20 cellular contexts compared by ENCODE assay signal in the genomic region with DNA sequence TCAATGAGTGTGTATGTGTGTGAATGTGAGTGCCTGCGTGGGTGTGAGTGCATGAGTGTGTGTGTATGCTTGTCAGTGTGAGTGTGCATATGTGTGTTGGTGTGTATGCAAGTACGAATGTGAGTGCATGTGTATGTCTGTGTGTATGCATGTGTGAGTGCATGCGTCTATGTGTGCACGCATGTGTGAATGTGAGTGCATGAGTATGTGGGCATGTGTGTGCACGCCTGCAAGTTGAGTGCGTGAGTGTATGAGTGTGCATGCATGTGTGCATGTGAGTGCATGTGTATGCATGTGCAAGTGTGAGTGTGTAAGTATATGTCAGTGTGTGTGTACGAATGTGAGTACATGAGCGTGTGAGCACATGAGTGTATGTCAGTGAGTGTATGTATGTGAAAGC.
DNase-seq lines count a peak whose midpoint lies in the region; ATAC-seq, FAIRE-seq and TF ChIP-seq lines count a peak whose summit lies in the region.
"Had no signal": no experiment of that assay in that cellular context is flagged by ENCODE, and none has a peak within 500 bp of the region (broad histone marks: within the 10 kb centered on the region; RNA-seq: fewer than 3 reads in every experiment).

No MANE protein-coding gene starts in this region.

- TF ChIP-seq EP300 in H1 (IDR thresholded peaks at IDR 0.05; ENCODE audit: borderline replicate concordance in 1 of 2, low read depth in 2 of 2, low read length in 2 of 2), result no peak

- H4K20me1 ChIP-seq in IMR-90 (ENCODE audit: insufficient read depth, low read length), result no peaks in the 10 kb centered on the region
- peaks cover 0 to 7% of the 10 kb centered on the region in 2 experiments for H4K20me1 ChIP-seq in H1 (replicated peaks in 1 of 2; ENCODE audit: control insufficient read depth in 1 of 2, insufficient read depth in 2 of 2, low read length in 2 of 2)

- intact Hi-C loops in IMR-90 (cut with micrococcal nuclease), result no loop called here

- H2AFZ ChIP-seq in IMR-90 (replicated peaks; ENCODE audit: low read length, poor library complexity), result peak overlapping the region; percentile 21
- H2AFZ ChIP-seq in H1 (ENCODE audit: low read length), result no peak overlapping the region
- no peak overlapping the region for H2AFZ ChIP-seq in trophoblast cell (ENCODE audit: insufficient read depth, low read length, poor library complexity)

- H3K79me2 ChIP-seq in H1 (ENCODE audit: control insufficient read depth in 1 of 2, insufficient read depth in 2 of 2, low read length in 2 of 2) (no peaks in the 10 kb centered on the region), trophoblast cell (ENCODE audit: control insufficient read depth, insufficient read depth, low read length, poor library complexity) (no peaks in the 10 kb centered on the region)

- H3K9ac ChIP-seq in IMR-90 (ENCODE audit: low read depth, low read length) (no peak overlapping the region), H1 (replicated peaks in 1 of 4; ENCODE audit: extremely low read depth in 1 of 4, low read depth in 3 of 4, low read length in 3 of 4) (no peak overlapping the region; a peak in 1 of 7 replicates), trophoblast cell (ENCODE audit: low read length) (no peak overlapping the region)

- POLR2A ChIA-PET in IMR-90 (lab: Charles Lee; ENCODE audit: unreplicated experiment), result no interaction called here
- POLR2A ChIA-PET in H1 (lab: Charles Lee; ENCODE audit: partially characterized antibody), result no interaction called here

- H3K36me3 Mint-ChIP-seq in activated CD8-positive, alpha-beta memory T cell treated with anti-CD3 and anti-CD28 coated beads, Interleukin-2, amount 10 ng/mL, durations not matched to agents 7 days and 5 days, result no peaks in the 10 kb centered on the region
- H3K36me3 Mint-ChIP-seq: CD4-positive, CD25-positive, alpha-beta regulatory T cell; CD8-positive, alpha-beta memory T cell had no signal

- no peak overlapping the region for H3K27ac ChIP-seq in IMR-90 (ENCODE audit: insufficient read depth, low read length)
- no peak overlapping the region for H3K27ac ChIP-seq in H1 (ENCODE audit: low read depth, low read length)
- H3K27ac ChIP-seq in trophoblast cell (ENCODE audit: low read depth, low read length), result no peak overlapping the region

- H3K18ac ChIP-seq in IMR-90 (ENCODE audit: low read depth, low read length) (no peak overlapping the region), H1 (ENCODE audit: extremely low read depth, low read length) (no peak overlapping the region; the same call in 1 of the 2 replicates), trophoblast cell (ENCODE audit: low read length) (no peak overlapping the region)

- no peaks in the 10 kb centered on the region for H3K9me3 Mint-ChIP-seq in activated CD8-positive, alpha-beta memory T cell treated with anti-CD3 and anti-CD28 coated beads, Interleukin-2, amount 10 ng/mL, durations not matched to agents 7 days and 5 days (ENCODE audit: low read depth)
- H3K9me3 Mint-ChIP-seq: CD4-positive, CD25-positive, alpha-beta regulatory T cell; CD8-positive, alpha-beta memory T cell; H9 had no signal

- H2BK20ac ChIP-seq in IMR-90 (ENCODE audit: low read depth, low read length) (no peak overlapping the region), H1 (ENCODE audit: low read length) (no peak overlapping the region)

- BruUV-seq in IMR-90 (replicated peaks; lab: Mats Ljungman, UMichigan), result no TSS peak

- dilution Hi-C loops in IMR-90 (cut with HindIII; ENCODE audit: low sequenced_read_pairs, unreplicated experiment), result no loop called here

- no peak overlapping the region for H3K4me3 Mint-ChIP-seq in activated CD8-positive, alpha-beta memory T cell treated with anti-CD3 and anti-CD28 coated beads, Interleukin-2, amount 10 ng/mL, durations not matched to agents 7 days and 5 days
- H3K4me3 Mint-ChIP-seq: CD4-positive, CD25-positive, alpha-beta regulatory T cell; CD8-positive, alpha-beta memory T cell; H9 had no signal

- H4K91ac ChIP-seq in IMR-90 (ENCODE audit: insufficient read depth, low read depth, low read length) (no peak overlapping the region), H1 (replicated peaks; ENCODE audit: insufficient read length, low read length) (peak overlapping the region; percentile 38), trophoblast cell (ENCODE audit: low read depth, low read length) (no peak overlapping the region)

- 65% methylated on average over 8 of the region's 8 CpGs; no CpG with 5 or more reads in 1 of the 2 experiments for WGBS in IMR-90 (ENCODE audit: extremely low coverage in 2 of 2, insufficient read length in 1 of 2), 2 experiments
- 95% methylated on average over 8 of the region's 8 CpGs; no CpG with 5 or more reads in 1 of the 2 experiments for WGBS in H1 (ENCODE audit: extremely low coverage in 1 of 2, insufficient coverage in 1 of 2, insufficient read length in 1 of 2, insufficient replicate concordance in 2 of 2, low coverage in 1 of 2, low lambda C conversion rate in 2 of 2, missing lambda C conversion rate in 1 of 2), 2 experiments
- no CpG with 5 or more reads among the region's 8 CpGs for WGBS in trophoblast cell (ENCODE audit: extremely low coverage, insufficient coverage, insufficient read length)

- no peaks in the 10 kb centered on the region for H3K9me1 ChIP-seq in IMR-90 (ENCODE audit: insufficient read depth, low read length)

- no peak overlapping the region for H3K14ac ChIP-seq in IMR-90 (replicated peaks; ENCODE audit: low read depth, low read length)
- H3K14ac ChIP-seq in H1 (ENCODE audit: insufficient read length), result no peak overlapping the region
- no peak overlapping the region for H3K14ac ChIP-seq in trophoblast cell (ENCODE audit: low read length)

- H3K23me2 ChIP-seq in H1 (ENCODE audit: low read depth, low read length), result peaks cover 6% of the 10 kb centered on the region

- H3K4me2 ChIP-seq in IMR-90 (ENCODE audit: low read depth, low read length) (no peak overlapping the region), H1 (ENCODE audit: insufficient read depth in 1 of 2, low read depth in 2 of 2, low read length in 2 of 2) (no peak overlapping the region), trophoblast cell (ENCODE audit: low read length) (no peak overlapping the region)

- no peak for ATAC-seq in IMR-90 (ENCODE audit: low read depth)
- ATAC-seq in activated CD8-positive, alpha-beta memory T cell treated with anti-CD3 and anti-CD28 coated beads, Interleukin-2, amount 10 ng/mL, durations not matched to agents 7 days and 5 days, result no peak
- ATAC-seq: GM12878 had no signal

- H3K23ac ChIP-seq in IMR-90 (ENCODE audit: low read depth, low read length), result no peak overlapping the region
- H3K23ac ChIP-seq in H1 (ENCODE audit: insufficient read length), result no peak overlapping the region
- H3K23ac ChIP-seq in trophoblast cell (ENCODE audit: low read length), result peak overlapping the region; percentile 18

- H3K4me1 ChIP-seq in IMR-90 (ENCODE audit: control insufficient read depth, insufficient read depth, low read length), result no peaks in the 10 kb centered on the region
- H3K4me1 ChIP-seq in H1 (replicated peaks in 1 of 4; ENCODE audit: control insufficient read depth in 3 of 4, insufficient read depth in 4 of 4, low read length in 3 of 4), result peaks cover 0 to 4% (median 1%) of the 10 kb centered on the region in 4 experiments; a peak in 3 of 7 replicates
- H3K4me1 ChIP-seq in trophoblast cell (ENCODE audit: control insufficient read depth in 1 of 2, insufficient read depth in 2 of 2, low read length in 2 of 2), result no peaks in the 10 kb centered on the region
- H3K4me1 ChIP-seq: BE2C had no signal

- H3K4me1 Mint-ChIP-seq in activated CD8-positive, alpha-beta memory T cell treated with anti-CD3 and anti-CD28 coated beads, Interleukin-2, amount 10 ng/mL, durations not matched to agents 7 days and 5 days, result no peaks in the 10 kb centered on the region
- H3K4me1 Mint-ChIP-seq: CD4-positive, CD25-positive, alpha-beta regulatory T cell; CD8-positive, alpha-beta memory T cell had no signal

- H2BK12ac ChIP-seq in H1 (ENCODE audit: low read depth, low read length), result peak overlapping the region; percentile 10; the same call in 1 of the 2 replicates
- H2BK12ac ChIP-seq in trophoblast cell (ENCODE audit: low read length), result no peak overlapping the region

- TF ChIP-seq CTCF in IMR-90 (conservative IDR thresholded peaks at IDR 0.05; ENCODE audit: low read depth, low read length), result no peak
- no peak for TF ChIP-seq CTCF in H1 (IDR thresholded peaks at IDR 0.05; ENCODE audit: control extremely low read depth in 1 of 3, insufficient read depth in 1 of 3, low read depth in 1 of 3, low read length in 3 of 3)

- FAIRE-seq in H1 (lab: Jason Lieb, UNC), result no peak
- FAIRE-seq: A204.1, GM12878 had no signal

- no peak overlapping the region for H2BK15ac ChIP-seq in IMR-90 (ENCODE audit: low read depth, low read length)
- 0 out of 2 replicates have a peak overlapping the region, but pooled peaks have one; percentile 48 for H2BK15ac ChIP-seq in H1 (ENCODE audit: low read length)

- H3K27me3 ChIP-seq in IMR-90 (ENCODE audit: control insufficient read depth, insufficient read depth, low read length), result no peaks in the 10 kb centered on the region
- no peaks in the 10 kb centered on the region for H3K27me3 ChIP-seq in H1 (replicated peaks in 1 of 4; ENCODE audit: control insufficient read depth in 3 of 4, extremely low read depth in 1 of 4, insufficient read depth in 3 of 4, low read length in 3 of 4)
- no peaks in the 10 kb centered on the region for H3K27me3 ChIP-seq in trophoblast cell (ENCODE audit: insufficient read depth, low read length)
- H3K27me3 ChIP-seq: BE2C had no signal

- H3K79me1 ChIP-seq in IMR-90 (ENCODE audit: low read depth in 1 of 2, low read length in 2 of 2) (no peaks in the 10 kb centered on the region), H1 (ENCODE audit: low read depth, low read length) (no peaks in the 10 kb centered on the region), trophoblast cell (ENCODE audit: low read length) (no peaks in the 10 kb centered on the region)

- H3K9me3 ChIP-seq in IMR-90 (ENCODE audit: control insufficient read depth, insufficient read depth, low read length) (no peaks in the 10 kb centered on the region), H1 (ENCODE audit: insufficient read depth in 2 of 2, low read depth in 1 of 2, low read length in 1 of 2) (no peaks in the 10 kb centered on the region), trophoblast cell (ENCODE audit: insufficient read depth, low read depth, low read length) (peaks cover 5% of the 10 kb centered on the region)
- H3K9me3 ChIP-seq: BE2C had no signal

- H3K4me3 ChIP-seq in IMR-90 (ENCODE audit: insufficient read depth, low read depth, low read length) (no peak overlapping the region), H1 (ENCODE audit: extremely low read depth in 1 of 4, insufficient read depth in 2 of 4, low read depth in 3 of 4, low read length in 4 of 4) (no peak overlapping the region), trophoblast cell (ENCODE audit: low read depth, low read length) (peak overlapping the region; percentile 38)
- H3K4me3 ChIP-seq: GM12878 had no signal

- H3K27me3 Mint-ChIP-seq in activated CD8-positive, alpha-beta memory T cell treated with anti-CD3 and anti-CD28 coated beads, Interleukin-2, amount 10 ng/mL, durations not matched to agents 7 days and 5 days, result no peaks in the 10 kb centered on the region
- H3K27me3 Mint-ChIP-seq: CD4-positive, CD25-positive, alpha-beta regulatory T cell; CD8-positive, alpha-beta memory T cell had no signal

- TF ChIP-seq POLR2A in IMR-90 (IDR thresholded peaks at IDR 0.05; ENCODE audit: low read depth, low read length) (no peak), H1 (IDR thresholded peaks at IDR 0.05; ENCODE audit: control extremely low read depth in 1 of 2, low read depth in 2 of 2, low read length in 2 of 2) (no peak)

- H2BK5ac ChIP-seq in IMR-90 (ENCODE audit: low read depth, low read length, poor library complexity, severe bottlenecking) (no peak overlapping the region), H1 (ENCODE audit: low read depth, low read length) (no peak overlapping the region; the same call in 1 of the 2 replicates), trophoblast cell (ENCODE audit: low read depth, low read length, poor library complexity) (no peak overlapping the region)

- H3K56ac ChIP-seq in IMR-90 (ENCODE audit: extremely low read depth, insufficient read depth, low read length), result no peak overlapping the region
- no peak overlapping the region for H3K56ac ChIP-seq in H1 (replicated peaks; ENCODE audit: insufficient read length, low read depth, low read length)

- H3K4ac ChIP-seq in IMR-90 (ENCODE audit: low read depth, low read length), result no peak overlapping the region
- no peak overlapping the region for H3K4ac ChIP-seq in H1 (replicated peaks; ENCODE audit: insufficient read length, low read depth, low read length)
- H3K4ac ChIP-seq in trophoblast cell (ENCODE audit: low read depth, low read length), result no peak overlapping the region

- H3K36me3 ChIP-seq in IMR-90 (ENCODE audit: control insufficient read depth, insufficient read depth, low read length) (no peaks in the 10 kb centered on the region), H1 (ENCODE audit: control insufficient read depth in 2 of 4, insufficient read depth in 4 of 4, low read length in 3 of 4) (no peaks in the 10 kb centered on the region; a peak in 1 of 8 replicates), trophoblast cell (ENCODE audit: control insufficient read depth in 1 of 2, insufficient read depth in 2 of 2, low read length in 2 of 2) (no peaks in the 10 kb centered on the region)

- CTCF ChIA-PET in IMR-90 (lab: Yijun Ruan, JAX), result no interaction called here
- CTCF ChIA-PET in H1 (lab: Charles Lee; ENCODE audit: partially characterized antibody), result interaction anchor here (0.9 to 1.9 kb wide), 4 partner anchors 33 to 401 kb away, joined by 3 to 4 read pairs (median 4); no protein-coding TSS in a partner anchor
- CTCF ChIA-PET in activated CD8-positive, alpha-beta memory T cell treated with anti-CD3 and anti-CD28 coated beads, Interleukin-2, amount 10 ng/mL, durations not matched to agents 7 days and 5 days (lab: Charles Lee), result no interaction called here

- H4K5ac ChIP-seq in IMR-90 (ENCODE audit: low read depth, low read length), result no peak overlapping the region
- no peak overlapping the region for H4K5ac ChIP-seq in H1 (ENCODE audit: insufficient read length, low read depth, low read length)

- H3K27ac Mint-ChIP-seq in activated CD8-positive, alpha-beta memory T cell treated with anti-CD3 and anti-CD28 coated beads, Interleukin-2, amount 10 ng/mL, durations not matched to agents 7 days and 5 days, result no peak overlapping the region
- H3K27ac Mint-ChIP-seq: CD4-positive, CD25-positive, alpha-beta regulatory T cell; CD8-positive, alpha-beta memory T cell; H9 had no signal

- H2AK5ac ChIP-seq in IMR-90 (ENCODE audit: low read depth, low read length) (no peak overlapping the region), H1 (ENCODE audit: low read depth, low read length) (peak overlapping the region; percentile 32), trophoblast cell (ENCODE audit: low read length) (no peak overlapping the region)

- in situ Hi-C loops in IMR-90 (cut with MboI; ENCODE audit: low sequenced_read_pairs), result no loop called here

- TF ChIP-seq RAD21 in IMR-90 (IDR thresholded peaks at IDR 0.05; ENCODE audit: low read length), result no peak
- TF ChIP-seq RAD21 in H1 (IDR thresholded peaks at IDR 0.05 in 1 of 2, conservative IDR thresholded peaks at IDR 0.05 in 1 of 2; ENCODE audit: low read depth in 2 of 2, low read length in 2 of 2), result no peak

- no peak overlapping the region for H2BK120ac ChIP-seq in IMR-90 (ENCODE audit: low read depth, low read length)
- H2BK120ac ChIP-seq in H1 (replicated peaks; ENCODE audit: low read depth, low read length), result no peak overlapping the region
- no peak overlapping the region for H2BK120ac ChIP-seq in trophoblast cell (ENCODE audit: insufficient read depth, low read length, poor library complexity)

- H4K8ac ChIP-seq in IMR-90 (ENCODE audit: low read depth in 2 of 2, low read length in 2 of 2) (no peak overlapping the region), H1 (ENCODE audit: extremely low read depth, insufficient read depth, low read length) (no peak overlapping the region), trophoblast cell (ENCODE audit: low read depth, low read length) (no peak overlapping the region)

- H4K12ac ChIP-seq in trophoblast cell (ENCODE audit: low read depth, low read length), result no peak overlapping the region

- no peak for DNase-seq in IMR-90
- DNase-seq in H1 (ENCODE audit: low read depth in 1 of 2, low spot score in 2 of 2), result no peak
- no peak for DNase-seq in trophoblast cell
- no peak for DNase-seq in dermis blood vessel endothelial cell
- no peak for DNase-seq in activated CD4-positive, alpha-beta T cell treated with anti-CD3 and anti-CD28 coated beads, Interleukin-2, amount 50 U/mL, for 48 hours
- DNase-seq in activated CD8-positive, alpha-beta memory T cell treated with anti-CD3 and anti-CD28 coated beads, Interleukin-2, amount 10 ng/mL, durations not matched to agents 7 days and 5 days, result no peak
- DNase-seq in SHP77 treated with DMSO at 0.1 percent for 48 hours (lab: John Stamatoyannopoulos, UW), result no peak
- DNase-seq: ACHN; BE2C; CD4-positive, CD25-positive, alpha-beta regulatory T cell; CD8-positive, alpha-beta memory T cell; COR-L47; DMS 273 treated with DMSO at 0.1 percent for 48 hours; DMS53; DND-41; EL; GOT3; H9 had no signal

- H2AK9ac ChIP-seq in IMR-90 (replicated peaks; ENCODE audit: low read depth, low read length, poor library complexity), result peak overlapping the region; percentile 47
